ENCODE assay signal across 23 cellular contexts in genomic region chr11:114783805-114784204, GRCh38.
"Had no signal": no experiment of that assay in that cellular context is flagged by ENCODE, and none has a peak within 500 bp of the region (broad histone marks: within the 10 kb centered on the region; RNA-seq: fewer than 3 reads in every experiment).

No MANE protein-coding gene starts in this region.

- H3K9me3 Mint-ChIP-seq: activated naive CD4-positive, alpha-beta T cell treated with anti-CD3 and anti-CD28 coated beads, Interleukin-2, amount 50 U/mL, for 72 hours; activated T-helper 2 cell treated with anti-CD3 and anti-CD28 coated beads, Interferon-gamma antibody, Interleukin-2, Interleukin-4, amounts not matched to agents 10 μg/mL and 5 μg/mL and 100 μg/mL, durations not matched to agents 14 hours and 24 hours and 36 hours; central memory CD8-positive, alpha-beta T cell; dendritic cell treated with granulocyte-macrophage colony-stimulating factor and Interleukin-4, amounts not matched to agents 40 ng/mL and 50 ng/mL, for 4 days; natural killer cell treated with Interleukin-12 subunit alpha and Interleukin-12 subunit beta and Interleukin-15 and Interleukin-18, amount 100 ng/mL, for 72 hours; stimulated activated effector memory CD8-positive, alpha-beta T cell treated with anti-CD3 and anti-CD28 coated beads, Interleukin-12 subunit alpha, Interleukin-12 subunit beta, amount 100 ng/mL, for 72 hours; stimulated activated naive CD8-positive, alpha-beta T cell treated with anti-CD3 and anti-CD28 coated beads, Interleukin-15, Interleukin-2, amounts not matched to agents 100 ng/mL and 50 ng/mL, for 24 hours; type B pancreatic cell had no signal

- H3K4me1 Mint-ChIP-seq: activated CD4-positive, alpha-beta T cell treated with anti-CD3 and anti-CD28 coated beads for 36 hours; activated CD8-positive, alpha-beta memory T cell treated with anti-CD3 and anti-CD28 coated beads, Interleukin-2, amount 10 ng/mL, durations not matched to agents 7 days and 5 days; central memory CD8-positive, alpha-beta T cell had no signal

- H3K27ac Mint-ChIP-seq: activated CD4-positive, alpha-beta T cell treated with anti-CD3 and anti-CD28 coated beads for 36 hours; activated CD8-positive, alpha-beta memory T cell treated with anti-CD3 and anti-CD28 coated beads, Interleukin-2, amount 10 ng/mL, durations not matched to agents 7 days and 5 days; activated CD8-positive, alpha-beta T cell treated with anti-CD3 and anti-CD28 coated beads, Interleukin-2, amount 10 ng/mL, durations not matched to agents 7 days and 5 days; activated naive CD4-positive, alpha-beta T cell treated with anti-CD3 and anti-CD28 coated beads, Interleukin-2, amount 50 U/mL, for 72 hours; activated T-helper 2 cell treated with anti-CD3 and anti-CD28 coated beads, Interferon-gamma antibody, Interleukin-2, Interleukin-4, amounts not matched to agents 10 μg/mL and 5 μg/mL and 100 μg/mL, durations not matched to agents 14 hours and 24 hours and 36 hours; dendritic cell treated with granulocyte-macrophage colony-stimulating factor and Interleukin-4, amounts not matched to agents 40 ng/mL and 50 ng/mL, for 4 days; natural killer cell treated with Interleukin-12 subunit alpha and Interleukin-12 subunit beta and Interleukin-15 and Interleukin-18, amount 100 ng/mL, for 72 hours; stimulated activated effector memory CD8-positive, alpha-beta T cell treated with anti-CD3 and anti-CD28 coated beads, Interleukin-12 subunit alpha, Interleukin-12 subunit beta, amount 100 ng/mL, for 72 hours; stimulated activated naive CD8-positive, alpha-beta T cell treated with anti-CD3 and anti-CD28 coated beads, Interleukin-15, Interleukin-2, amounts not matched to agents 100 ng/mL and 50 ng/mL, for 24 hours had no signal

- H3K4me3 Mint-ChIP-seq: activated CD4-positive, alpha-beta T cell treated with anti-CD3 and anti-CD28 coated beads for 36 hours; activated CD8-positive, alpha-beta memory T cell treated with anti-CD3 and anti-CD28 coated beads, Interleukin-2, amount 10 ng/mL, durations not matched to agents 7 days and 5 days; activated CD8-positive, alpha-beta T cell treated with anti-CD3 and anti-CD28 coated beads, Interleukin-2, amount 10 ng/mL, durations not matched to agents 7 days and 5 days; central memory CD8-positive, alpha-beta T cell; dendritic cell treated with granulocyte-macrophage colony-stimulating factor and Interleukin-4, amounts not matched to agents 40 ng/mL and 50 ng/mL, for 4 days; natural killer cell treated with Interleukin-12 subunit alpha and Interleukin-12 subunit beta and Interleukin-15 and Interleukin-18, amount 100 ng/mL, for 72 hours; stimulated activated effector memory CD8-positive, alpha-beta T cell treated with anti-CD3 and anti-CD28 coated beads, Interleukin-12 subunit alpha, Interleukin-12 subunit beta, amount 100 ng/mL, for 72 hours; stimulated activated naive CD8-positive, alpha-beta T cell treated with anti-CD3 and anti-CD28 coated beads, Interleukin-15, Interleukin-2, amounts not matched to agents 100 ng/mL and 50 ng/mL, for 24 hours; type B pancreatic cell had no signal

- DNase-seq: activated CD4-positive, alpha-beta T cell treated with anti-CD3 and anti-CD28 coated beads for 36 hours; activated CD4-positive, CD25-positive, alpha-beta regulatory T cell; activated CD8-positive, alpha-beta memory T cell treated with anti-CD3 and anti-CD28 coated beads, Interleukin-2, amount 10 ng/mL, durations not matched to agents 7 days and 5 days; activated CD8-positive, alpha-beta T cell treated with anti-CD3 and anti-CD28 coated beads, Interleukin-2, amount 10 ng/mL, durations not matched to agents 7 days and 5 days; activated T-cell treated with anti-CD3 and anti-CD28 coated beads, Interleukin-2, amount 50 U/mL, for 48 hours; anterior cingulate cortex; esophagus squamous epithelium; left cardiac atrium; mesendoderm; right lobe of liver; stimulated activated CD4-positive, alpha-beta T cell treated with anti-CD3 and anti-CD28 coated beads, Interleukin-4, amount 100 ng/mL, for 24 hours; substantia nigra; uterus had no signal

- H3K4me1 ChIP-seq: esophagus squamous epithelium, right lobe of liver, uterus had no signal

- H3K36me3 ChIP-seq: esophagus squamous epithelium, right lobe of liver, uterus had no signal

- H3K27me3 Mint-ChIP-seq: activated CD8-positive, alpha-beta memory T cell treated with anti-CD3 and anti-CD28 coated beads, Interleukin-2, amount 10 ng/mL, durations not matched to agents 7 days and 5 days; dendritic cell treated with granulocyte-macrophage colony-stimulating factor and Interleukin-4, amounts not matched to agents 40 ng/mL and 50 ng/mL, for 4 days; stimulated activated naive CD8-positive, alpha-beta T cell treated with anti-CD3 and anti-CD28 coated beads, Interleukin-15, Interleukin-2, amounts not matched to agents 100 ng/mL and 50 ng/mL, for 24 hours had no signal

- ATAC-seq: activated CD4-positive, alpha-beta T cell treated with anti-CD3 and anti-CD28 coated beads for 36 hours; activated CD8-positive, alpha-beta memory T cell treated with anti-CD3 and anti-CD28 coated beads, Interleukin-2, amount 10 ng/mL, durations not matched to agents 7 days and 5 days; activated CD8-positive, alpha-beta T cell treated with anti-CD3 and anti-CD28 coated beads, Interleukin-2, amount 10 ng/mL, durations not matched to agents 7 days and 5 days; activated naive CD4-positive, alpha-beta T cell treated with anti-CD3 and anti-CD28 coated beads, Interleukin-2, amount 50 U/mL, for 72 hours; left cardiac atrium; natural killer cell treated with Interleukin-12 subunit alpha and Interleukin-12 subunit beta and Interleukin-15 and Interleukin-18, amount 100 ng/mL, for 72 hours; stimulated activated effector memory CD8-positive, alpha-beta T cell treated with anti-CD3 and anti-CD28 coated beads, Interleukin-12 subunit alpha, Interleukin-12 subunit beta, amount 100 ng/mL, for 72 hours had no signal

- H3K27ac ChIP-seq: epithelial cell of prostate, esophagus squamous epithelium, right lobe of liver, uterus had no signal

- H3K9me3 ChIP-seq: esophagus squamous epithelium, right lobe of liver, uterus had no signal

- H3K27me3 ChIP-seq: right lobe of liver, uterus had no signal

- H3K36me3 Mint-ChIP-seq: activated CD8-positive, alpha-beta memory T cell treated with anti-CD3 and anti-CD28 coated beads, Interleukin-2, amount 10 ng/mL, durations not matched to agents 7 days and 5 days; activated naive CD4-positive, alpha-beta T cell treated with anti-CD3 and anti-CD28 coated beads, Interleukin-2, amount 50 U/mL, for 72 hours; natural killer cell treated with Interleukin-12 subunit alpha and Interleukin-12 subunit beta and Interleukin-15 and Interleukin-18, amount 100 ng/mL, for 72 hours; stimulated activated effector memory CD8-positive, alpha-beta T cell treated with anti-CD3 and anti-CD28 coated beads, Interleukin-12 subunit alpha, Interleukin-12 subunit beta, amount 100 ng/mL, for 72 hours; type B pancreatic cell had no signal

- H3K4me3 ChIP-seq: esophagus squamous epithelium, lung, right lobe of liver, uterus had no signal
